In genomic region chr16:3131755-3132377, GRCh38 we compare ENCODE assay signal across 8 cellular contexts. TPM values are rescaled to one million over a fixed set of nuclear protein-coding genes. Genes with fewer than 3 reads are reported as not detected.
DNase-seq lines count a peak whose midpoint lies in the region; ATAC-seq, FAIRE-seq and TF ChIP-seq lines count a peak whose summit lies in the region.

No MANE protein-coding gene starts in this region.

- no peak overlapping the region for H3K4me2 ChIP-seq in neural progenitor cell

- intact Hi-C loops in CD8-positive, alpha-beta T cell (cut with DNase I, micrococcal nuclease) = loop anchor here in 1 of 2 experiments (10.0 kb wide), 1 partner anchor 1283 kb away; the partner anchor contains the start of gene CORO7

- H3F3A ChIP-seq in neural progenitor cell (ENCODE audit: low read depth) = peaks cover 77% of the 10 kb centered on the region

- no peak overlapping the region for H3K4me3 Mint-ChIP-seq in CD8-positive, alpha-beta T cell
- no peak overlapping the region for H3K4me3 Mint-ChIP-seq in T-helper 1 cell treated with Interleukin-12 subunit alpha and Interleukin-12 subunit beta and Interleukin-4 antibody, amounts not matched to agents 30 μg/mL and 1 μg/mL, for 36 hours
- peak overlapping the region; percentile 58 for H3K4me3 Mint-ChIP-seq in neural progenitor cell

- DNase-seq in CD8-positive, alpha-beta T cell = peak in 5 of 7 experiments; percentile 22 to 59 (median 39)
- DNase-seq in HEK293T (ENCODE audit: extremely low spot score) (peak; percentile 56), bronchial epithelial cell (ENCODE audit: low read depth) (peak; percentile 33), neural progenitor cell (ENCODE audit: low spot score) (peak; percentile 78), middle frontal gyrus (ENCODE audit: extremely low spot score, low spot score) (no peak), mucosa of gallbladder (ENCODE audit: low spot score) (no peak), putamen (ENCODE audit: low spot score) (no peak)

- H3K9me3 ChIP-seq in CD8-positive, alpha-beta T cell (ENCODE audit: low read length) = no peaks in the 10 kb centered on the region
- H3K9me3 ChIP-seq in neural progenitor cell (ENCODE audit: low read depth) = no peaks in the 10 kb centered on the region

- FAIRE-seq in bronchial epithelial cell (lab: Jason Lieb, UNC) = no peak

- H4K20me1 ChIP-seq in neural progenitor cell (ENCODE audit: low read depth) = peaks cover 37% of the 10 kb centered on the region

- no peak overlapping the region for H3K27ac ChIP-seq in CD8-positive, alpha-beta T cell (ENCODE audit: low read depth, low read length)
- H3K27ac ChIP-seq in neural progenitor cell = no peak overlapping the region

- no peak overlapping the region for H2AFZ ChIP-seq in neural progenitor cell (replicated peaks)

- no peaks in the 10 kb centered on the region for H3K9me3 Mint-ChIP-seq in CD8-positive, alpha-beta T cell
- no peaks in the 10 kb centered on the region for H3K9me3 Mint-ChIP-seq in T-helper 1 cell treated with Interleukin-12 subunit alpha and Interleukin-12 subunit beta and Interleukin-4 antibody, amounts not matched to agents 30 μg/mL and 1 μg/mL, for 36 hours
- H3K9me3 Mint-ChIP-seq in neural progenitor cell = no peaks in the 10 kb centered on the region

- H3K9ac ChIP-seq in neural progenitor cell = no peak overlapping the region

- ATAC-seq in CD8-positive, alpha-beta T cell = no peak

- H3K27me3 Mint-ChIP-seq in CD8-positive, alpha-beta T cell (ENCODE audit: low read depth) = no peaks in the 10 kb centered on the region
- no peaks in the 10 kb centered on the region for H3K27me3 Mint-ChIP-seq in T-helper 1 cell treated with Interleukin-12 subunit alpha and Interleukin-12 subunit beta and Interleukin-4 antibody, amounts not matched to agents 30 μg/mL and 1 μg/mL, for 36 hours (ENCODE audit: low read depth)
- H3K27me3 Mint-ChIP-seq in neural progenitor cell (ENCODE audit: insufficient read depth, low read depth) = peaks cover 9% of the 10 kb centered on the region

- POLR2A ChIA-PET in CD8-positive, alpha-beta T cell (lab: Charles Lee) = interaction anchor here (0.9 to 3.5 kb wide), 6 partner anchors 25 to 100 kb away, joined by 3 to 36 read pairs (median 4); no protein-coding TSS in a partner anchor
- POLR2A ChIA-PET in HEK293T (lab: Yijun Ruan, JAX) = interaction anchor here (0.8 to 4.8 kb wide), 5 partner anchors 12 to 109 kb away, joined by 3 to 78 read pairs (median 4); no protein-coding TSS in a partner anchor

- CTCF ChIA-PET in CD8-positive, alpha-beta T cell (lab: Charles Lee) = interaction anchor here (0.6 to 15.4 kb wide), 19 partner anchors 8 to 372 kb away, joined by 3 to 324 read pairs (median 4); partner anchors contain the start of genes IL32 and ZSCAN10
- CTCF ChIA-PET in HEK293T (lab: Yijun Ruan, JAX) = interaction anchor here (0.5 to 3.3 kb wide), 5 partner anchors 18 to 114 kb away, joined by 3 to 20 read pairs (median 3); partner anchors contain the start of gene CLDN6

- peaks cover 45% of the 10 kb centered on the region for H3K79me2 ChIP-seq in neural progenitor cell (ENCODE audit: low read depth)

- TF ChIP-seq CTCF in CD8-positive, alpha-beta T cell (IDR thresholded peaks at IDR 0.05) = peak; percentile 63
- peak; percentile 78 for TF ChIP-seq CTCF in bronchial epithelial cell (IDR thresholded peaks at IDR 0.05; ENCODE audit: insufficient read depth, low read length, severe bottlenecking)
- TF ChIP-seq CTCF in neural progenitor cell (IDR thresholded peaks at IDR 0.05) = peak; percentile 66

- H3K36me3 Mint-ChIP-seq in CD8-positive, alpha-beta T cell = peaks cover 21% of the 10 kb centered on the region
- peaks cover 18% of the 10 kb centered on the region for H3K36me3 Mint-ChIP-seq in T-helper 1 cell treated with Interleukin-12 subunit alpha and Interleukin-12 subunit beta and Interleukin-4 antibody, amounts not matched to agents 30 μg/mL and 1 μg/mL, for 36 hours (ENCODE audit: low read depth)
- H3K36me3 Mint-ChIP-seq in neural progenitor cell = peaks cover 10% of the 10 kb centered on the region

- H3K27ac Mint-ChIP-seq in CD8-positive, alpha-beta T cell = peak overlapping the region; percentile 55
- H3K27ac Mint-ChIP-seq in T-helper 1 cell treated with Interleukin-12 subunit alpha and Interleukin-12 subunit beta and Interleukin-4 antibody, amounts not matched to agents 30 μg/mL and 1 μg/mL, for 36 hours = peak overlapping the region; percentile 41
- H3K27ac Mint-ChIP-seq in neural progenitor cell = no peak overlapping the region

- peaks cover 57% of the 10 kb centered on the region for H3K4me1 Mint-ChIP-seq in CD8-positive, alpha-beta T cell (ENCODE audit: low read depth)
- peaks cover 40% of the 10 kb centered on the region for H3K4me1 Mint-ChIP-seq in T-helper 1 cell treated with Interleukin-12 subunit alpha and Interleukin-12 subunit beta and Interleukin-4 antibody, amounts not matched to agents 30 μg/mL and 1 μg/mL, for 36 hours (ENCODE audit: low read depth)
- peaks cover 37% of the 10 kb centered on the region for H3K4me1 Mint-ChIP-seq in neural progenitor cell

- H3K27me3 ChIP-seq in CD8-positive, alpha-beta T cell (ENCODE audit: insufficient read depth, low read length) = no peaks in the 10 kb centered on the region
- no peaks in the 10 kb centered on the region for H3K27me3 ChIP-seq in bronchial epithelial cell (ENCODE audit: control insufficient read depth, insufficient read depth, low read length)
- no peaks in the 10 kb centered on the region for H3K27me3 ChIP-seq in neural progenitor cell

- H3K4me1 ChIP-seq in CD8-positive, alpha-beta T cell (ENCODE audit: insufficient read depth, low read length) = peaks cover 35% of the 10 kb centered on the region
- peaks cover 7% of the 10 kb centered on the region for H3K4me1 ChIP-seq in neural progenitor cell

- H3K4me3 ChIP-seq in CD8-positive, alpha-beta T cell (ENCODE audit: low read depth, low read length) = no peak overlapping the region
- no peak overlapping the region for H3K4me3 ChIP-seq in bronchial epithelial cell (ENCODE audit: low read depth, low read length)
- H3K4me3 ChIP-seq in neural progenitor cell = no peak overlapping the region

- H3K36me3 ChIP-seq in CD8-positive, alpha-beta T cell (ENCODE audit: insufficient read depth, low read length) = no peaks in the 10 kb centered on the region
- H3K36me3 ChIP-seq in bronchial epithelial cell (ENCODE audit: control insufficient read depth, insufficient read depth, low read length) = peaks cover 2% of the 10 kb centered on the region
- H3K36me3 ChIP-seq in neural progenitor cell = no peaks in the 10 kb centered on the region

TF ChIP-seq in HEK293T, 16 proteins besides CTCF, POLR2A, EP300 and RAD21:
- TF ChIP-seq HDGF (IDR thresholded peaks at IDR 0.05; ENCODE audit: borderline replicate concordance) = 0 out of 2 replicates have a peak, but pooled peaks have one; percentile 45
- no peak for TF ChIP-seq BHLHE40 (IDR thresholded peaks at IDR 0.05; ENCODE audit: borderline replicate concordance)
TF ChIP-seq in HEK293T: peak in this region for 1.

RNA-seq across cellular contexts. Expression of gene ZNF213, which starts 3.0 kb away (rescaled TPM):
- total RNA-seq in CD8-positive, alpha-beta T cell = 1 to 10 TPM; 1.8 to 2.2 TPM
- total RNA-seq in bronchial epithelial cell = 7.6 and 10.6 TPM in 2 replicates
- 1.3 and 4.0 TPM in 2 replicates for total RNA-seq in neural progenitor cell (ENCODE audit: low replicate concordance)
- 18.4 TPM for total RNA-seq in mucosa of gallbladder

RNA-seq across cellular contexts. Expression of gene ZNF205, which starts 19.5 kb away (rescaled TPM):
- not detected for total RNA-seq in CD8-positive, alpha-beta T cell
- total RNA-seq in bronchial epithelial cell = 17.5 and 22.4 TPM in 2 replicates
- 5.4 and 19.6 TPM in 2 replicates for total RNA-seq in neural progenitor cell (ENCODE audit: low replicate concordance)
- 14.2 TPM for total RNA-seq in mucosa of gallbladder

RNA-seq across cellular contexts. Expression of gene ZSCAN10, which starts 32.8 kb away (rescaled TPM):
- under 1 TPM in 1 of 2 experiments, not detected in 1; 0.62 TPM for total RNA-seq in CD8-positive, alpha-beta T cell
- not detected in 2 replicates for total RNA-seq in bronchial epithelial cell
- 5.4 and 16.2 TPM in 2 replicates for total RNA-seq in neural progenitor cell (ENCODE audit: low replicate concordance)
- total RNA-seq in mucosa of gallbladder = 0.37 TPM

RNA-seq across cellular contexts. Expression of gene OR1F1, which starts 56.1 kb away (rescaled TPM):
- not detected for total RNA-seq in CD8-positive, alpha-beta T cell
- total RNA-seq in bronchial epithelial cell = not detected in 2 replicates
- not detected in 2 replicates for total RNA-seq in neural progenitor cell (ENCODE audit: low replicate concordance)
- total RNA-seq in mucosa of gallbladder = not detected

Comparison
In these comparisons a context has a peak if more than half of its experiments do, and no peak if none do; other contexts are left out.
1. DNase-seq: peak in CD8-positive, alpha-beta T cell (5 of 7), HEK293T (single experiment), bronchial epithelial cell (single experiment) and neural progenitor cell (single experiment); none in middle frontal gyrus (single experiment), mucosa of gallbladder (single experiment) and putamen (single experiment).
2. Peak in every context shown above with its lines, with median percentiles within 50 percentile points of each other: CTCF ChIP-seq.